ENCODE assay signal across 21 cellular contexts in genomic region chr1:47776554-47777156, GRCh38.
A peak's percentile ranks its signal among the peaks of the same experiment; 100 is the strongest.
DNase-seq lines count a peak whose midpoint lies in the region; ATAC-seq and TF ChIP-seq lines count a peak whose summit lies in the region.
"Had no signal": no experiment of that assay in that cellular context is flagged by ENCODE, and none has a peak within 500 bp of the region (broad histone marks: within the 10 kb centered on the region; RNA-seq: fewer than 3 reads in every experiment).

No MANE protein-coding gene starts in this region.

- H3K27ac ChIP-seq in ectodermal cell (ENCODE audit: insufficient read depth, low read depth, low read length, poor library complexity, severe bottlenecking) (peak overlapping the region; percentile 36), adrenal gland (no peak overlapping the region)
- H3K27ac ChIP-seq: tibial artery had no signal

- TF ChIP-seq POLR2A in adrenal gland (IDR thresholded peaks at IDR 0.05), result no peak

- 52 to 60% methylated on average over 11 of the region's 11 CpGs for WGBS in ectodermal cell, 2 experiments
- 76 to 85% (median 80%) methylated on average over 5 to 11 of the region's 11 CpGs for WGBS in adrenal gland, 4 donors

- intact Hi-C loops in adrenal gland (cut with DNase I), result no loop called here
- intact Hi-C loops in left cardiac atrium (cut with DNase I), result no loop called here

- H3K4me1 ChIP-seq in ectodermal cell (ENCODE audit: control insufficient read depth, insufficient read depth, low read length) (peaks cover 13% of the 10 kb centered on the region), adrenal gland (replicated peaks in 1 of 2) (no peaks in the 10 kb centered on the region)

- H3K4me3 ChIP-seq in ectodermal cell (ENCODE audit: insufficient read depth, low read depth, low read length) (no peak overlapping the region), adrenal gland (no peak overlapping the region)
- H3K4me3 ChIP-seq: GM12878, K562, tibial artery had no signal

- peaks cover 7% of the 10 kb centered on the region for H3K36me3 ChIP-seq in ectodermal cell (ENCODE audit: control insufficient read depth, insufficient read depth, low read length)
- no peaks in the 10 kb centered on the region for H3K36me3 ChIP-seq in adrenal gland (replicated peaks in 1 of 2)

- H3K27me3 ChIP-seq in ectodermal cell (ENCODE audit: control insufficient read depth, insufficient read depth, low read length, poor library complexity, severe bottlenecking) (no peaks in the 10 kb centered on the region), adrenal gland (no peaks in the 10 kb centered on the region)
- H3K27me3 ChIP-seq: tibial artery had no signal

- ATAC-seq in GM18867 (IDR thresholded peaks at IDR 0.05; ENCODE audit: unreplicated experiment) (no peak), left cardiac atrium (no peak)
- ATAC-seq: activated naive CD4-positive, alpha-beta T cell treated with anti-CD3 and anti-CD28 coated beads, Interleukin-2, amount 50 U/mL, for 72 hours; effector memory CD8-positive, alpha-beta T cell; GM12878; K562 had no signal

- TF ChIP-seq CTCF in adrenal gland (IDR thresholded peaks at IDR 0.05), result no peak

- DNase-seq in COLO668 (lab: John Stamatoyannopoulos, UW; ENCODE audit: unreplicated experiment), result peak; percentile 89
- DNase-seq in NCI-H128 (lab: John Stamatoyannopoulos, UW; ENCODE audit: unreplicated experiment), result peak; percentile 7
- DNase-seq in NCI-H2227 treated with DMSO at 0.1 percent for 48 hours (lab: John Stamatoyannopoulos, UW), result peak; percentile 50
- no peak for DNase-seq in adrenal gland
- DNase-seq in left cardiac atrium, result no peak
- no peak for DNase-seq in activated T-cell treated with anti-CD3 and anti-CD28 coated beads for 4 hours
- DNase-seq: activated CD4-positive, CD25-positive, alpha-beta regulatory T cell treated with anti-CD3 and anti-CD28 coated beads, Interleukin-2, amount 50 U/mL, for 72 hours; DMS 273 treated with DMSO at 0.1 percent for 48 hours; effector memory CD8-positive, alpha-beta T cell; midbrain; NCI-H226; RPMI8226; stimulated activated CD4-positive, alpha-beta T cell treated with anti-CD3 and anti-CD28 coated beads, Interleukin-2, amount 100 ng/mL, for 24 hours; stimulated activated naive CD4-positive, alpha-beta T cell treated with Interleukin-2 at 50 U/mL for 16 hours; T1000; tibial artery had no signal

- H3K9me3 ChIP-seq in ectodermal cell (ENCODE audit: control insufficient read depth, low read length) (no peaks in the 10 kb centered on the region), adrenal gland (replicated peaks in 1 of 3) (no peaks in the 10 kb centered on the region)
- H3K9me3 ChIP-seq: tibial artery had no signal

Comparison
In these comparisons a context has a peak if more than half of its experiments do, and no peak if none do; other contexts are left out.
1. DNase-seq: peak in COLO668 (single experiment), NCI-H128 (single experiment) and NCI-H2227 treated with DMSO at 0.1 percent for 48 hours (single experiment); none in adrenal gland (0 of 7), left cardiac atrium (single experiment) and activated T-cell treated with anti-CD3 and anti-CD28 coated beads for 4 hours (single experiment).